12 cellular contexts compared by ENCODE assay signal in genomic region chr11:86211619-86212018, GRCh38. TPM values are rescaled to one million over a fixed set of nuclear protein-coding genes. Genes with fewer than 3 reads are reported as not detected.
DNase-seq lines count a peak whose midpoint lies in the region; ATAC-seq, FAIRE-seq and TF ChIP-seq lines count a peak whose summit lies in the region.
"Had no signal": no experiment of that assay in that cellular context is flagged by ENCODE, and none has a peak within 500 bp of the region (broad histone marks: within the 10 kb centered on the region; RNA-seq: fewer than 3 reads in every experiment).

No MANE protein-coding gene starts in this region.

- H3K4me3 Mint-ChIP-seq in Calu3 (ENCODE audit: low read depth, unreplicated experiment) (no peak overlapping the region), HFFc6 (no peak overlapping the region)

- intact Hi-C loops in Calu3 (cut with micrococcal nuclease; ENCODE audit: unreplicated experiment) = loop anchor here (5.0 to 10.0 kb wide), 2 partner anchors 169 to 357 kb away; partner anchors contain the start of gene CCDC83

- ATAC-seq in GM18907 (IDR thresholded peaks at IDR 0.05; ENCODE audit: unreplicated experiment) (peak; percentile 50), HG02571 (IDR thresholded peaks at IDR 0.05; ENCODE audit: unreplicated experiment) (peak; percentile 49), HG03575 (IDR thresholded peaks at IDR 0.05; ENCODE audit: extremely low read depth, insufficient number of reproducible peaks, low FRiP score, unreplicated experiment) (peak; percentile 31)

- TF ChIP-seq CTCF in Calu3 (IDR thresholded peaks at IDR 0.05; ENCODE audit: unreplicated experiment) (no peak), HFFc6 (IDR thresholded peaks at IDR 0.05) (no peak)

- H3K27ac Mint-ChIP-seq in Calu3 (ENCODE audit: unreplicated experiment) (no peak overlapping the region), HFFc6 (no peak overlapping the region)

- DNase-seq in GM12892 (ENCODE audit: insufficient read length) (no peak), activated gamma-delta T cell (lab: John Stamatoyannopoulos, UW) (no peak), cerebellar nuclear complex (lab: John Stamatoyannopoulos, UW) (no peak), Calu3 (no peak), HFFc6 (no peak)
- DNase-seq: BE2C, NCI-H524 treated with DMSO at 0.1 percent for 48 hours, SJCRH30 had no signal

- H3K27me3 Mint-ChIP-seq in Calu3 (ENCODE audit: unreplicated experiment) (no peaks in the 10 kb centered on the region), HFFc6 (ENCODE audit: insufficient read depth) (no peaks in the 10 kb centered on the region)

- CTCF ChIA-PET in Calu3 (lab: Charles Lee) = interaction anchor here (1.0 kb wide), 1 partner anchor 170 kb away, joined by 5 read pairs; no protein-coding TSS in a partner anchor

- H3K36me3 Mint-ChIP-seq in Calu3 (ENCODE audit: insufficient read depth, unreplicated experiment) = no peaks in the 10 kb centered on the region
- no peaks in the 10 kb centered on the region for H3K36me3 Mint-ChIP-seq in HFFc6 (ENCODE audit: low read depth)

- BruUV-seq in Calu3 (replicated peaks; lab: Mats Ljungman, UMichigan) = no TSS peak

- H3K9me3 Mint-ChIP-seq in Calu3 (ENCODE audit: low read depth, unreplicated experiment) (no peaks in the 10 kb centered on the region), HFFc6 (no peaks in the 10 kb centered on the region)

- FAIRE-seq in GM12892 (lab: Jason Lieb, UNC) = peak; percentile 72
- FAIRE-seq: endothelial cell of umbilical vein had no signal

- no peak for TF ChIP-seq POLR2A in GM12892 (IDR thresholded peaks at IDR 0.05; ENCODE audit: low read depth, low read length)

- H3K4me1 Mint-ChIP-seq in Calu3 (ENCODE audit: low read depth, unreplicated experiment) = peaks cover 10% of the 10 kb centered on the region
- H3K4me1 Mint-ChIP-seq in HFFc6 (ENCODE audit: low read depth) = peaks cover 8% of the 10 kb centered on the region

RNA-seq across cellular contexts. Expression of gene EED, which starts 32.9 kb away (rescaled TPM):
- 66.7 TPM for polyA plus RNA-seq in GM12892 (2012; ENCODE audit: missing spikeins)
- total RNA-seq in Calu3 (2022) = 24.2 and 24.4 TPM in 2 replicates
- 10 to 100 TPM; 14.6 to 19.8 (median 17.1) TPM for total RNA-seq in HFFc6 (2021; fragmentation: NEBNext Ultra II Directional; extraction: Animal tissue kit (Norgen Biotek cat#: 25700))
